Comparison of ENCODE assay signal across 1 cellular context in the genomic region with DNA sequence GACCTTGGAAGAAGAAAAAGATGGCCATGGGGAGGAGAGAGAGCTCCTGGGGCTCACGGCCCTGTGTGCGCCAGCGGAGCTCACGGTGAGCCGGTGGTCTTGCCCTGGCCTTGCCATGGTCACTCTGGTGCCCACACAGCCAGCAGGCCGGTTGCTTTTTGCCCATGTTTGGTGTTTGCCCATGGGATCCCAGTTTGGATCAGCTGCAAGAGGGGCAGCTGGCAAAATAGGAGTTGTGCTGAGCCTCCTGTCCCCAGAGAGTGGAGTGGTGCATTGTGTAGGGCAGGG.
TF ChIP-seq lines count a peak whose summit lies in the region.

No MANE protein-coding gene starts in this region.

TF ChIP-seq in GM12878, 131 proteins besides CTCF, POLR2A, EP300 and RAD21:
- TF ChIP-seq, protein P1, sequence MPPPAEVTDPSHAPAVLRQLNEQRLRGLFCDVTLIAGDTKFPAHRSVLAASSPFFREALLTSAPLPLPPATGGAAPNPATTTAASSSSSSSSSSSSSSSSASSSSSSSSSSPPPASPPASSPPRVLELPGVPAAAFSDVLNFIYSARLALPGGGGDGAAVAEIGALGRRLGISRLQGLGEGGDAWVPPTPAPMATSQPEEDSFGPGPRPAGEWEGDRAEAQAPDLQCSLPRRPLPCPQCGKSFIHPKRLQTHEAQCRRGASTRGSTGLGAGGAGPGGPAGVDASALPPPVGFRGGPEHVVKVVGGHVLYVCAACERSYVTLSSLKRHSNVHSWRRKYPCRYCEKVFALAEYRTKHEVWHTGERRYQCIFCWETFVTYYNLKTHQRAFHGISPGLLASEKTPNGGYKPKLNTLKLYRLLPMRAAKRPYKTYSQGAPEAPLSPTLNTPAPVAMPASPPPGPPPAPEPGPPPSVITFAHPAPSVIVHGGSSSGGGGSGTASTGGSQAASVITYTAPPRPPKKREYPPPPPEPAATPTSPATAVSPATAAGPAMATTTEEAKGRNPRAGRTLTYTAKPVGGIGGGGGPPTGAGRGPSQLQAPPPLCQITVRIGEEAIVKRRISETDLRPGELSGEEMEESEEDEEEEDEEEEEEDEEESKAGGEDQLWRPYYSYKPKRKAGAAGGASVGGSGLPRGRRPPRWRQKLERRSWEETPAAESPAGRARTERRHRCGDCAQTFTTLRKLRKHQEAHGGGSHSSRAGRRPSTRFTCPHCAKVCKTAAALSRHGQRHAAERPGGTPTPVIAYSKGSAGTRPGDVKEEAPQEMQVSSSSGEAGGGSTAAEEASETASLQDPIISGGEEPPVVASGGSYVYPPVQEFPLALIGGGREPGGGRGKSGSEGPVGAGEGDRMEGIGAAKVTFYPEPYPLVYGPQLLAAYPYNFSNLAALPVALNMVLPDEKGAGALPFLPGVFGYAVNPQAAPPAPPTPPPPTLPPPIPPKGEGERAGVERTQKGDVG (CRISPR knock-in tag; IDR thresholded peaks at IDR 0.05), result no peak
- TF ChIP-seq ZZZ3 (IDR thresholded peaks at IDR 0.05; ENCODE audit: control insufficient read depth, insufficient read length, low read depth) (no peak), CREM (IDR thresholded peaks at IDR 0.05; ENCODE audit: low read depth) (no peak), ETV6 (conservative IDR thresholded peaks at IDR 0.05 in 1 of 2, IDR thresholded peaks at IDR 0.05 in 1 of 2; ENCODE audit: borderline replicate concordance in 1 of 2, low read depth in 1 of 2) (no peak), ZNF384 (IDR thresholded peaks at IDR 0.05; ENCODE audit: borderline replicate concordance, low read depth, low read length) (no peak), CHD2 (IDR thresholded peaks at IDR 0.05; ENCODE audit: borderline replicate concordance, low read depth, low read length) (no peak), RAD51 (IDR thresholded peaks at IDR 0.05) (no peak), WRNIP1 (IDR thresholded peaks at IDR 0.05; ENCODE audit: borderline replicate concordance, low read depth, low read length) (no peak)
- TF ChIP-seq, protein P2, sequence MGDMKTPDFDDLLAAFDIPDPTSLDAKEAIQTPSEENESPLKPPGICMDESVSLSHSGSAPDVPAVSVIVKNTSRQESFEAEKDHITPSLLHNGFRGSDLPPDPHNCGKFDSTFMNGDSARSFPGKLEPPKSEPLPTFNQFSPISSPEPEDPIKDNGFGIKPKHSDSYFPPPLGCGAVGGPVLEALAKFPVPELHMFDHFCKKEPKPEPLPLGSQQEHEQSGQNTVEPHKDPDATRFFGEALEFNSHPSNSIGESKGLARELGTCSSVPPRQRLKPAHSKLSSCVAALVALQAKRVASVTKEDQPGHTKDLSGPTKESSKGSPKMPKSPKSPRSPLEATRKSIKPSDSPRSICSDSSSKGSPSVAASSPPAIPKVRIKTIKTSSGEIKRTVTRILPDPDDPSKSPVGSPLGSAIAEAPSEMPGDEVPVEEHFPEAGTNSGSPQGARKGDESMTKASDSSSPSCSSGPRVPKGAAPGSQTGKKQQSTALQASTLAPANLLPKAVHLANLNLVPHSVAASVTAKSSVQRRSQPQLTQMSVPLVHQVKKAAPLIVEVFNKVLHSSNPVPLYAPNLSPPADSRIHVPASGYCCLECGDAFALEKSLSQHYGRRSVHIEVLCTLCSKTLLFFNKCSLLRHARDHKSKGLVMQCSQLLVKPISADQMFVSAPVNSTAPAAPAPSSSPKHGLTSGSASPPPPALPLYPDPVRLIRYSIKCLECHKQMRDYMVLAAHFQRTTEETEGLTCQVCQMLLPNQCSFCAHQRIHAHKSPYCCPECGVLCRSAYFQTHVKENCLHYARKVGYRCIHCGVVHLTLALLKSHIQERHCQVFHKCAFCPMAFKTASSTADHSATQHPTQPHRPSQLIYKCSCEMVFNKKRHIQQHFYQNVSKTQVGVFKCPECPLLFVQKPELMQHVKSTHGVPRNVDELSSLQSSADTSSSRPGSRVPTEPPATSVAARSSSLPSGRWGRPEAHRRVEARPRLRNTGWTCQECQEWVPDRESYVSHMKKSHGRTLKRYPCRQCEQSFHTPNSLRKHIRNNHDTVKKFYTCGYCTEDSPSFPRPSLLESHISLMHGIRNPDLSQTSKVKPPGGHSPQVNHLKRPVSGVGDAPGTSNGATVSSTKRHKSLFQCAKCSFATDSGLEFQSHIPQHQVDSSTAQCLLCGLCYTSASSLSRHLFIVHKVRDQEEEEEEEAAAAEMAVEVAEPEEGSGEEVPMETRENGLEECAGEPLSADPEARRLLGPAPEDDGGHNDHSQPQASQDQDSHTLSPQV (IDR thresholded peaks at IDR 0.05), result no peak
- TF ChIP-seq, protein P3, sequence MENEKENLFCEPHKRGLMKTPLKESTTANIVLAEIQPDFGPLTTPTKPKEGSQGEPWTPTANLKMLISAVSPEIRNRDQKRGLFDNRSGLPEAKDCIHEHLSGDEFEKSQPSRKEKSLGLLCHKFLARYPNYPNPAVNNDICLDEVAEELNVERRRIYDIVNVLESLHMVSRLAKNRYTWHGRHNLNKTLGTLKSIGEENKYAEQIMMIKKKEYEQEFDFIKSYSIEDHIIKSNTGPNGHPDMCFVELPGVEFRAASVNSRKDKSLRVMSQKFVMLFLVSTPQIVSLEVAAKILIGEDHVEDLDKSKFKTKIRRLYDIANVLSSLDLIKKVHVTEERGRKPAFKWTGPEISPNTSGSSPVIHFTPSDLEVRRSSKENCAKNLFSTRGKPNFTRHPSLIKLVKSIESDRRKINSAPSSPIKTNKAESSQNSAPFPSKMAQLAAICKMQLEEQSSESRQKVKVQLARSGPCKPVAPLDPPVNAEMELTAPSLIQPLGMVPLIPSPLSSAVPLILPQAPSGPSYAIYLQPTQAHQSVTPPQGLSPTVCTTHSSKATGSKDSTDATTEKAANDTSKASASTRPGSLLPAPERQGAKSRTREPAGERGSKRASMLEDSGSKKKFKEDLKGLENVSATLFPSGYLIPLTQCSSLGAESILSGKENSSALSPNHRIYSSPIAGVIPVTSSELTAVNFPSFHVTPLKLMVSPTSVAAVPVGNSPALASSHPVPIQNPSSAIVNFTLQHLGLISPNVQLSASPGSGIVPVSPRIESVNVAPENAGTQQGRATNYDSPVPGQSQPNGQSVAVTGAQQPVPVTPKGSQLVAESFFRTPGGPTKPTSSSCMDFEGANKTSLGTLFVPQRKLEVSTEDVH (IDR thresholded peaks at IDR 0.05; ENCODE audit: low read depth, partially characterized antibody), result no peak
- TF ChIP-seq, protein P4, sequence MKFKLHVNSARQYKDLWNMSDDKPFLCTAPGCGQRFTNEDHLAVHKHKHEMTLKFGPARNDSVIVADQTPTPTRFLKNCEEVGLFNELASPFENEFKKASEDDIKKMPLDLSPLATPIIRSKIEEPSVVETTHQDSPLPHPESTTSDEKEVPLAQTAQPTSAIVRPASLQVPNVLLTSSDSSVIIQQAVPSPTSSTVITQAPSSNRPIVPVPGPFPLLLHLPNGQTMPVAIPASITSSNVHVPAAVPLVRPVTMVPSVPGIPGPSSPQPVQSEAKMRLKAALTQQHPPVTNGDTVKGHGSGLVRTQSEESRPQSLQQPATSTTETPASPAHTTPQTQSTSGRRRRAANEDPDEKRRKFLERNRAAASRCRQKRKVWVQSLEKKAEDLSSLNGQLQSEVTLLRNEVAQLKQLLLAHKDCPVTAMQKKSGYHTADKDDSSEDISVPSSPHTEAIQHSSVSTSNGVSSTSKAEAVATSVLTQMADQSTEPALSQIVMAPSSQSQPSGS (IDR thresholded peaks at IDR 0.05; ENCODE audit: low read length), result no peak
